23 cellular contexts compared by ENCODE assay signal in genomic region chr7:128743112-128743772, GRCh38. TPM values are rescaled to one million over a fixed set of nuclear protein-coding genes. Genes with fewer than 3 reads are reported as not detected.
DNase-seq lines count a peak whose midpoint lies in the region; ATAC-seq and TF ChIP-seq lines count a peak whose summit lies in the region.
"Had no signal": no experiment of that assay in that cellular context is flagged by ENCODE, and none has a peak within 500 bp of the region (broad histone marks: within the 10 kb centered on the region; RNA-seq: fewer than 3 reads in every experiment).

No MANE protein-coding gene starts in this region.

- peaks cover 21% of the 10 kb centered on the region for H3K4me1 ChIP-seq in mucosa of descending colon (ENCODE audit: low read depth)

- H3K9me3 Mint-ChIP-seq in dendritic cell treated with granulocyte-macrophage colony-stimulating factor and Interleukin-4, amounts not matched to agents 40 ng/mL and 50 ng/mL, for 4 days, result no peaks in the 10 kb centered on the region
- no peaks in the 10 kb centered on the region for H3K9me3 Mint-ChIP-seq in osteocyte (ENCODE audit: unreplicated experiment)
- H3K9me3 Mint-ChIP-seq: IgD-negative memory B cell had no signal

- TF ChIP-seq CTCF in osteocyte (IDR thresholded peaks at IDR 0.05) (no peak), foreskin fibroblast (IDR thresholded peaks at IDR 0.05; ENCODE audit: low read depth, low read length) (no peak), mucosa of descending colon (IDR thresholded peaks at IDR 0.05) (no peak)

- no peak overlapping the region for H3K4me3 ChIP-seq in foreskin fibroblast (ENCODE audit: low read depth in 1 of 2, low read length in 2 of 2)
- H3K4me3 ChIP-seq in mucosa of descending colon, result no peak overlapping the region

- peaks cover 33% of the 10 kb centered on the region for H3K36me3 Mint-ChIP-seq in dendritic cell treated with granulocyte-macrophage colony-stimulating factor and Interleukin-4, amounts not matched to agents 40 ng/mL and 50 ng/mL, for 4 days (ENCODE audit: low read depth)
- peaks cover 23% of the 10 kb centered on the region for H3K36me3 Mint-ChIP-seq in osteocyte (ENCODE audit: unreplicated experiment)
- H3K36me3 Mint-ChIP-seq: IgD-negative memory B cell had no signal

- DNase-seq in Caki2 (ENCODE audit: low read depth) (peak; percentile 18), RPMI7951 (ENCODE audit: low read depth) (peak; percentile 71), osteocyte (ENCODE audit: extremely low spot score, unreplicated experiment) (no peak), NCI-H510A (lab: John Stamatoyannopoulos, UW) (no peak), foreskin fibroblast (no peak), mucosa of descending colon (no peak)
- DNase-seq in activated CD4-positive, alpha-beta T cell treated with anti-CD3 and anti-CD28 coated beads for 1 hour, result no peak
- DNase-seq: activated CD4-positive, alpha-beta T cell treated with anti-CD3 and anti-CD28 coated beads, Interleukin-2, amount 50 U/mL, for 48 hours; activated naive CD4-positive, alpha-beta T cell treated with anti-CD3 and anti-CD28 coated beads, Interleukin-2, amount 50 U/mL, for 16 hours; activated T-cell treated with anti-CD3 and anti-CD28 coated beads, Interleukin-2, amount 50 U/mL, for 1 hour; Caco-2; GF-D8; NCI-H526 treated with DMSO at 0.1 percent for 48 hours; occipital lobe; PC-3; stimulated activated CD4-positive, alpha-beta T cell treated with anti-CD3 and anti-CD28 coated beads, Interleukin-2, amount 100 ng/mL, for 24 hours had no signal

- no peaks in the 10 kb centered on the region for H3K36me3 ChIP-seq in mucosa of descending colon (ENCODE audit: low read depth)

- intact Hi-C loops in dendritic cell treated with granulocyte-macrophage colony-stimulating factor and Interleukin-4, amounts not matched to agents 40 ng/mL and 50 ng/mL, for 4 days (cut with micrococcal nuclease), result no loop called here
- intact Hi-C loops in mucosa of descending colon (cut with DNase I, micrococcal nuclease), result no loop called here

- H3K27me3 Mint-ChIP-seq in dendritic cell treated with granulocyte-macrophage colony-stimulating factor and Interleukin-4, amounts not matched to agents 40 ng/mL and 50 ng/mL, for 4 days, result no peaks in the 10 kb centered on the region
- H3K27me3 Mint-ChIP-seq in osteocyte (ENCODE audit: unreplicated experiment), result no peaks in the 10 kb centered on the region
- H3K27me3 Mint-ChIP-seq: IgD-negative memory B cell had no signal

- H3K4me1 Mint-ChIP-seq in dendritic cell treated with granulocyte-macrophage colony-stimulating factor and Interleukin-4, amounts not matched to agents 40 ng/mL and 50 ng/mL, for 4 days (ENCODE audit: low read depth), result peaks cover 47% of the 10 kb centered on the region
- H3K4me1 Mint-ChIP-seq in osteocyte (ENCODE audit: unreplicated experiment), result peaks cover 71% of the 10 kb centered on the region

- H3K27ac Mint-ChIP-seq in dendritic cell treated with granulocyte-macrophage colony-stimulating factor and Interleukin-4, amounts not matched to agents 40 ng/mL and 50 ng/mL, for 4 days, result peak overlapping the region; percentile 64
- H3K27ac Mint-ChIP-seq in osteocyte (ENCODE audit: unreplicated experiment), result peak overlapping the region; percentile 35

- no peaks in the 10 kb centered on the region for H3K9me3 ChIP-seq in mucosa of descending colon
- H3K9me3 ChIP-seq: Caco-2 had no signal

- no peak for ATAC-seq in mucosa of descending colon
- ATAC-seq: esophagus mucosa, left lobe of liver, PC-3, sciatic nerve had no signal

- peak overlapping the region; percentile 26 for H3K4me3 Mint-ChIP-seq in dendritic cell treated with granulocyte-macrophage colony-stimulating factor and Interleukin-4, amounts not matched to agents 40 ng/mL and 50 ng/mL, for 4 days
- no peak overlapping the region for H3K4me3 Mint-ChIP-seq in osteocyte (ENCODE audit: unreplicated experiment)

- in situ Hi-C loops in Caki2 (cut with HindIII; ENCODE audit: low pct_unique_long_range_greater_than_20kb, low sequenced_read_pairs), result no loop called here

RNA-seq across cellular contexts. Expression of gene CALU, which starts 4.1 kb away (rescaled TPM):
- 112 and 166 TPM in 2 replicates for total RNA-seq in Caki2 (2014; rRNA removed; shearing (Covaris generic); ENCODE audit: low replicate concordance)
- 513 and 575 TPM in 2 replicates for total RNA-seq in RPMI7951 (2014; rRNA removed; shearing (Covaris generic))
- total RNA-seq in osteocyte, result 516 and 530 TPM in 2 replicates
- total RNA-seq in mucosa of descending colon, result 100 to 1,000 TPM in 1 of 3 donors, 10 to 100 TPM in 2; 20.6 to 133 (median 54.4) TPM

RNA-seq across cellular contexts. Expression of gene OPN1SW, which starts 32.4 kb away (rescaled TPM):
- not detected in 2 replicates for total RNA-seq in Caki2 (2014; rRNA removed; shearing (Covaris generic); ENCODE audit: low replicate concordance)
- total RNA-seq in RPMI7951 (2014; rRNA removed; shearing (Covaris generic)), result not detected in 2 replicates
- total RNA-seq in osteocyte, result not detected in 2 replicates
- total RNA-seq in mucosa of descending colon, result not detected
- total RNA-seq: bronchial epithelial cell, Caco-2, esophagus mucosa, left lobe of liver, mononuclear cell, occipital lobe, PC-3, sciatic nerve had no signal

RNA-seq across cellular contexts. Expression of gene CCDC136, which starts 48.5 kb away (rescaled TPM):
- 2.7 and 5.2 TPM in 2 replicates for total RNA-seq in Caki2 (2014; rRNA removed; shearing (Covaris generic); ENCODE audit: low replicate concordance)
- 2.8 and 3.8 TPM in 2 replicates for total RNA-seq in RPMI7951 (2014; rRNA removed; shearing (Covaris generic))
- total RNA-seq in osteocyte (10.8 and 13.3 TPM in 2 replicates), mucosa of descending colon (10 to 100 TPM in 1 of 3 donors, 1 to 10 TPM in 2; 2.1 to 37.7 (median 4.1) TPM)

Comparison
In these comparisons a context has a peak if more than half of its experiments do, and no peak if none do; other contexts are left out.
1. DNase-seq: peak in Caki2 (single experiment) and RPMI7951 (single experiment); none in osteocyte (single experiment), NCI-H510A (single experiment), foreskin fibroblast (0 of 2), mucosa of descending colon (0 of 3) and activated CD4-positive, alpha-beta T cell treated with anti-CD3 and anti-CD28 coated beads for 1 hour (single experiment).